ENCODE assay signal across 28 cellular contexts in genomic region chr1:198607714-198608113, GRCh38. TPM values are rescaled to one million over a fixed set of nuclear protein-coding genes. Genes with fewer than 3 reads are reported as not detected.
"Had no signal": no experiment of that assay in that cellular context is flagged by ENCODE, and none has a peak within 500 bp of the region (broad histone marks: within the 10 kb centered on the region; RNA-seq: fewer than 3 reads in every experiment).

No MANE protein-coding gene starts in this region.

- FAIRE-seq: urothelium cell line had no signal

- H3K4me3 ChIP-seq: cardiac muscle cell, coronary artery, dorsolateral prefrontal cortex, gastroesophageal sphincter, right lobe of liver, thoracic aorta had no signal

- H3K4me1 ChIP-seq: gastroesophageal sphincter, right lobe of liver had no signal

- DNase-seq: activated CD4-positive, alpha-beta T cell treated with anti-CD3 and anti-CD28 coated beads for 1 hour; activated CD4-positive, alpha-beta T cell treated with anti-CD3 and anti-CD28 coated beads, Interleukin-2, amount 50 U/mL, for 1 hour; activated CD8-positive, alpha-beta memory T cell treated with anti-CD3 and anti-CD28 coated beads, Interleukin-2, amount 10 ng/mL, durations not matched to agents 7 days and 5 days; activated CD8-positive, alpha-beta T cell treated with anti-CD3 and anti-CD28 coated beads, Interleukin-2, amount 10 ng/mL, durations not matched to agents 7 days and 5 days; activated T-cell treated with anti-CD3 and anti-CD28 coated beads, Interleukin-2, amount 50 U/mL, for 48 hours; anterior cingulate cortex; cerebellar nuclear complex; dorsolateral prefrontal cortex; effector memory CD4-positive, alpha-beta T cell; erythroblast; head of caudate nucleus; hippocampal formation; kidney; left colon; naive B cell; nephron progenitor cell; right lobe of liver; stimulated activated CD4-positive, alpha-beta T cell treated with anti-CD3 and anti-CD28 coated beads, Interleukin-2, amount 100 ng/mL, for 48 hours; stimulated activated naive CD4-positive, alpha-beta T cell treated with Interleukin-2 at 50 U/mL for 16 hours had no signal

- H3K27ac ChIP-seq: cardiac muscle cell, coronary artery, dorsolateral prefrontal cortex, gastroesophageal sphincter, neutrophil, right lobe of liver, thoracic aorta had no signal

- H3K9me3 ChIP-seq: gastroesophageal sphincter, neutrophil, right lobe of liver, thoracic aorta had no signal

- H3K36me3 ChIP-seq: cardiac muscle cell, gastroesophageal sphincter, neutrophil, right lobe of liver, thoracic aorta had no signal

- H3K27me3 ChIP-seq: cardiac muscle cell, gastroesophageal sphincter, neutrophil, right lobe of liver had no signal

- ATAC-seq: activated CD8-positive, alpha-beta memory T cell treated with anti-CD3 and anti-CD28 coated beads, Interleukin-2, amount 10 ng/mL, durations not matched to agents 7 days and 5 days; activated CD8-positive, alpha-beta T cell treated with anti-CD3 and anti-CD28 coated beads, Interleukin-2, amount 10 ng/mL, durations not matched to agents 7 days and 5 days; gastroesophageal sphincter; left colon; right lobe of liver; WTC11 had no signal

RNA-seq across cellular contexts. Expression of gene PTPRC, which starts 31.1 kb away (rescaled TPM):
- total RNA-seq: cardiac muscle cell, mesothelial cell of epicardium, osteocyte had no signal
- polyA plus RNA-seq: cardiac muscle cell had no signal
